Comparison of ENCODE assay signal across 15 cellular contexts in the genomic region with DNA sequence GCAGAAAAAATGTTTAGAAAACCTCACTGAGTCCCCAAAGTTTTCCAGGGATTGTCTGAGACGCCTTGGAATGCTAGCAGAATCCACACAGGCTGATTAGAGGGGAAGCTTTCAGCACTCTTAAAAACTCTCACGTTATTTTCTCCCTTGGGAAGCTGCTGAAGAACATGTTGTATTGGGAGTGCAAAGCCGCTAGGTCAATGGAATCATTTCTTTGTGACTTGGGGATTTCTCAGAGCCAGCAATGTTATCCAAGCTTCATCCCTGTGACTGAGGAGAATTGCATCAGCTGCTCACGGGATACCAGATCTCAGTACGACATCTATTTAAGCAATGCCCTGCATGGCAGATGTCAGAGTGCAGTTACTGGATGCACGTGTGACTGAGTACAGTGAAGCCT.
DNase-seq lines count a peak whose midpoint lies in the region; ATAC-seq and TF ChIP-seq lines count a peak whose summit lies in the region.
"Had no signal": no experiment of that assay in that cellular context is flagged by ENCODE, and none has a peak within 500 bp of the region (broad histone marks: within the 10 kb centered on the region; RNA-seq: fewer than 3 reads in every experiment).

No MANE protein-coding gene starts in this region.

- no peak overlapping the region for H3K27ac Mint-ChIP-seq in MCF 10A (ENCODE audit: low read depth, unreplicated experiment)
- H3K27ac Mint-ChIP-seq: activated B cell treated with CpG ODN at 0.5 μM for 24 hours; activated T-helper 1 cell treated with anti-CD3 and anti-CD28 coated beads, Interleukin-12 subunit alpha, Interleukin-12 subunit beta, Interleukin-2, Interleukin-4 antibody, amounts not matched to agents 30 ng/mL and 10 ng/mL and 1 ng/mL, durations not matched to agents 14 hours and 24 hours and 36 hours; CD8-positive, alpha-beta memory T cell; progenitor cell of endocrine pancreas had no signal

- no peak for TF ChIP-seq CTCF in MCF 10A (IDR thresholded peaks at IDR 0.05; ENCODE audit: unreplicated experiment)

- POLR2A ChIA-PET in MCF 10A (lab: Yijun Ruan, JAX): no interaction called here

- no peaks in the 10 kb centered on the region for H3K36me3 Mint-ChIP-seq in MCF 10A (ENCODE audit: insufficient read depth, unreplicated experiment)
- H3K36me3 Mint-ChIP-seq: CD8-positive, alpha-beta memory T cell had no signal

- intact Hi-C loops in left ventricle myocardium superior (cut with micrococcal nuclease) (no loop called here), sciatic nerve (cut with DNase I) (no loop called here), MCF 10A (cut with micrococcal nuclease) (no loop called here)

- BruUV-seq in MCF 10A (replicated peaks; lab: Mats Ljungman, UMichigan): no TSS peak

- H3K9me3 Mint-ChIP-seq in MCF 10A (ENCODE audit: unreplicated experiment): peaks cover 6% of the 10 kb centered on the region

- DNase-seq in H4 (ENCODE audit: low spot score): peak; percentile 28
- DNase-seq in brain pericyte (ENCODE audit: low read depth, low spot score): peak; percentile 80
- peak; percentile 33 for DNase-seq in left ventricle myocardium superior
- peak; percentile 58 for DNase-seq in sciatic nerve (ENCODE audit: low spot score)
- no peak for DNase-seq in MCF 10A (ENCODE audit: unreplicated experiment)
- DNase-seq in NCI-H1417 (lab: John Stamatoyannopoulos, UW): no peak
- DNase-seq in NCI-H526 (lab: John Stamatoyannopoulos, UW): no peak
- DNase-seq: activated B cell treated with CpG ODN at 0.5 μM for 24 hours; CD8-positive, alpha-beta memory T cell; cortex of kidney; NCI-H1417 treated with DMSO at 0.1 percent for 48 hours had no signal

- peak; percentile 98 for ATAC-seq in left ventricle myocardium superior
- ATAC-seq in sciatic nerve: peak; percentile 98
- ATAC-seq in HG03378 (IDR thresholded peaks at IDR 0.05; ENCODE audit: unreplicated experiment): no peak
- ATAC-seq: GM12878 had no signal

- no peaks in the 10 kb centered on the region for H3K27me3 Mint-ChIP-seq in MCF 10A (ENCODE audit: insufficient read depth, unreplicated experiment)
- H3K27me3 Mint-ChIP-seq: activated B cell treated with CpG ODN at 0.5 μM for 24 hours; CD8-positive, alpha-beta memory T cell; progenitor cell of endocrine pancreas had no signal

- H3K4me1 Mint-ChIP-seq in MCF 10A (ENCODE audit: insufficient read depth, unreplicated experiment): peaks cover 5% of the 10 kb centered on the region
- H3K4me1 Mint-ChIP-seq: activated B cell treated with CpG ODN at 0.5 μM for 24 hours; CD8-positive, alpha-beta memory T cell had no signal

- CTCF ChIA-PET in MCF 10A (lab: Yijun Ruan, JAX): interaction anchor here (1.1 kb wide), 1 partner anchor 13 kb away, joined by 3 read pairs; no protein-coding TSS in a partner anchor

- no peak overlapping the region for H3K4me3 Mint-ChIP-seq in MCF 10A (ENCODE audit: unreplicated experiment)
- H3K4me3 Mint-ChIP-seq: activated B cell treated with CpG ODN at 0.5 μM for 24 hours; activated T-helper 1 cell treated with anti-CD3 and anti-CD28 coated beads, Interleukin-12 subunit alpha, Interleukin-12 subunit beta, Interleukin-2, Interleukin-4 antibody, amounts not matched to agents 30 ng/mL and 10 ng/mL and 1 ng/mL, durations not matched to agents 14 hours and 24 hours and 36 hours; CD8-positive, alpha-beta memory T cell had no signal

Comparison
In these comparisons a context has a peak if more than half of its experiments do, and no peak if none do; other contexts are left out.
1. DNase-seq: peak in H4 (single experiment), brain pericyte (single experiment), left ventricle myocardium superior (single experiment) and sciatic nerve (single experiment); none in MCF 10A (single experiment), NCI-H1417 (0 of 3) and NCI-H526 (0 of 2).